19 cellular contexts compared by ENCODE assay signal in the genomic region with DNA sequence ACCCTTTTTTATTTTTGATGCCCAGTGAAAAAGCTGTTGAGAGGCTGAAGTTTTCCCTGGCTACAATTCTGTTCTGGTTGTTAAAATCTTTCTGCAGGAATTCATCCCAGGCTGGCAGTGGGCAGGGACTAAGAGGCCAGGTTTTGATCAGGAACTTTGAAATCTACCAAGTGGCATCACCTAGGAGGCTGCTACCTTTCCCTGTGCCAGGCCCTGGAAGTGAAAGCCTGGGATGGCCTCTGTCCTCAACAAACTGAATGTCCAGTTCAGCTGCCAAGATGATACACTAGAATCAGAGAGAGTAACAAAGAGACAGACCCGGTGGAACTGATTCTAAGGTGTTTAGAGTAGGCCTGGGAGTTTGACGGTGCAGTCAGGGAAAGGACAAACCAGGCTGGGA. TPM values are rescaled to one million over a fixed set of nuclear protein-coding genes. Genes with fewer than 3 reads are reported as not detected.
A peak's percentile ranks its signal among the peaks of the same experiment; 100 is the strongest.
DNase-seq lines count a peak whose midpoint lies in the region; ATAC-seq, FAIRE-seq and TF ChIP-seq lines count a peak whose summit lies in the region.
"Had no signal": no experiment of that assay in that cellular context is flagged by ENCODE, and none has a peak within 500 bp of the region (broad histone marks: within the 10 kb centered on the region; RNA-seq: fewer than 3 reads in every experiment).

No MANE protein-coding gene starts in this region.

- no peaks in the 10 kb centered on the region for H4K20me1 ChIP-seq in osteoblast (ENCODE audit: insufficient read depth, low read length)

- H3K4me1 ChIP-seq in colonic mucosa (no peaks in the 10 kb centered on the region), kidney (ENCODE audit: control insufficient read depth in 1 of 2, insufficient read depth in 1 of 2, low read depth in 1 of 2, low read length in 2 of 2) (peaks cover 9% of the 10 kb centered on the region in 2 donors), osteoblast (ENCODE audit: insufficient read depth, low read length) (peaks cover 24% of the 10 kb centered on the region)
- H3K4me1 ChIP-seq: A549 had no signal

- H3K9me3 ChIP-seq in colonic mucosa (no peaks in the 10 kb centered on the region), kidney (ENCODE audit: control insufficient read depth in 1 of 2, low read length in 2 of 2) (no peaks in the 10 kb centered on the region), osteoblast (ENCODE audit: low read depth, low read length) (no peaks in the 10 kb centered on the region)
- H3K9me3 ChIP-seq: A549 had no signal

- H3K36me3 Mint-ChIP-seq in activated T-helper 17 cell treated with anti-CD3 and anti-CD28 coated beads, Interleukin-2, amount 50 U/mL, for 72 hours (ENCODE audit: low read depth): no peaks in the 10 kb centered on the region
- H3K36me3 Mint-ChIP-seq: CD14-positive monocyte; CD8-positive, alpha-beta T cell had no signal

- H3K4me3 ChIP-seq in colonic mucosa (no peak overlapping the region), kidney (ENCODE audit: low read length in 2 of 2) (peak overlapping the region; percentile 47 to 63), osteoblast (ENCODE audit: insufficient read depth, low read length) (no peak overlapping the region)
- H3K4me3 ChIP-seq: A549, GM12878, GM23338 had no signal

- no peak for FAIRE-seq in kidney (lab: Jason Lieb, UNC)
- FAIRE-seq: A549, GM12878, GM18507 had no signal

- H3K79me2 ChIP-seq in osteoblast (ENCODE audit: insufficient read depth, low read length): no peaks in the 10 kb centered on the region

- peak overlapping the region; percentile 64 for H3K27ac ChIP-seq in colonic mucosa
- H3K27ac ChIP-seq in kidney (ENCODE audit: low read depth in 2 of 2, low read length in 2 of 2): peak overlapping the region in 1 of 2 donors; percentile 59
- H3K27ac ChIP-seq in osteoblast (ENCODE audit: low read depth, low read length): no peak overlapping the region
- H3K27ac ChIP-seq: A549 had no signal

- TF ChIP-seq CTCF in colonic mucosa (IDR thresholded peaks at IDR 0.05) (no peak), kidney (IDR thresholded peaks at IDR 0.05; ENCODE audit: borderline replicate concordance, extremely low read depth, insufficient read depth) (no peak), osteoblast (IDR thresholded peaks at IDR 0.05; ENCODE audit: extremely low read depth, low read depth, low read length) (no peak)

- H3K36me3 ChIP-seq in colonic mucosa (no peaks in the 10 kb centered on the region), kidney (ENCODE audit: control insufficient read depth in 1 of 2, insufficient read depth in 2 of 2, low read length in 2 of 2) (no peaks in the 10 kb centered on the region), osteoblast (ENCODE audit: insufficient read depth, low read length) (no peaks in the 10 kb centered on the region)

- H3K9ac ChIP-seq in colonic mucosa (ENCODE audit: low read depth in 2 of 2, low read length in 2 of 2) (no peak overlapping the region), kidney (ENCODE audit: low read length in 2 of 2) (peak overlapping the region in 1 of 2 donors; percentile 20)

- peaks cover 13% of the 10 kb centered on the region for H3K27me3 Mint-ChIP-seq in activated T-helper 17 cell treated with anti-CD3 and anti-CD28 coated beads, Interleukin-2, amount 50 U/mL, for 72 hours

- H3K9me3 Mint-ChIP-seq in activated T-helper 17 cell treated with anti-CD3 and anti-CD28 coated beads, Interleukin-2, amount 50 U/mL, for 72 hours: no peaks in the 10 kb centered on the region
- H3K9me3 Mint-ChIP-seq: CD8-positive, alpha-beta T cell; GM23338 had no signal

- H3K27me3 ChIP-seq in colonic mucosa (no peaks in the 10 kb centered on the region), osteoblast (ENCODE audit: insufficient read depth, low read length) (no peaks in the 10 kb centered on the region)

- H3K27ac Mint-ChIP-seq in activated T-helper 17 cell treated with anti-CD3 and anti-CD28 coated beads, Interleukin-2, amount 50 U/mL, for 72 hours: no peak overlapping the region
- H3K27ac Mint-ChIP-seq: CD8-positive, alpha-beta T cell; GM23338 had no signal

- no peaks in the 10 kb centered on the region for H3K4me1 Mint-ChIP-seq in activated T-helper 17 cell treated with anti-CD3 and anti-CD28 coated beads, Interleukin-2, amount 50 U/mL, for 72 hours
- H3K4me1 Mint-ChIP-seq: CD14-positive monocyte, GM23338 had no signal

- H3K4me3 Mint-ChIP-seq in activated T-helper 17 cell treated with anti-CD3 and anti-CD28 coated beads, Interleukin-2, amount 50 U/mL, for 72 hours: no peak overlapping the region
- H3K4me3 Mint-ChIP-seq: CD14-positive monocyte; CD8-positive, alpha-beta T cell; GM23338 had no signal

- DNase-seq in colonic mucosa (no peak), kidney (no peak), osteoblast (ENCODE audit: insufficient read length, low spot score, missing footprints) (peak; percentile 10), DMS 273 treated with DMSO at 0.1 percent for 48 hours (lab: John Stamatoyannopoulos, UW) (no peak)
- DNase-seq: CD8-positive, alpha-beta T cell; COR-L47; DMS79; H7; IMR-90 had no signal

- H3K4me2 ChIP-seq in osteoblast (ENCODE audit: insufficient read depth, low read length): no peak overlapping the region
- H3K4me2 ChIP-seq: A549, GM23338 had no signal

- H2AFZ ChIP-seq in osteoblast (ENCODE audit: low read length): no peak overlapping the region
- H2AFZ ChIP-seq: GM23338 had no signal

- ATAC-seq in GM21619 (IDR thresholded peaks at IDR 0.05; ENCODE audit: unreplicated experiment) (no peak), GM21825 (IDR thresholded peaks at IDR 0.05; ENCODE audit: unreplicated experiment) (no peak)
- ATAC-seq in activated T-helper 17 cell treated with anti-CD3 and anti-CD28 coated beads, Interleukin-2, amount 50 U/mL, for 72 hours (replicated peaks): no peak
- ATAC-seq: A549; CD8-positive, alpha-beta T cell; GM12878; GM23338 had no signal

- intact Hi-C loops in colonic mucosa (cut with DNase I): no loop called here
- intact Hi-C loops in kidney (cut with DNase I): no loop called here

RNA-seq across cellular contexts. Expression of a gene that starts 0.6 kb away (rescaled TPM):
- total RNA-seq in colonic mucosa (10 to 100 TPM in 1 of 2 donors, 1 to 10 TPM in 1; 8.7 to 10.4 TPM), kidney (2.3 TPM), osteoblast (not detected in 2 replicates)
- 6.0 TPM for polyA plus RNA-seq in kidney (ENCODE audit: insufficient read depth, low read depth, low replicate concordance)
- total RNA-seq in activated T-helper 17 cell treated with anti-CD3 and anti-CD28 coated beads, Interleukin-2, amount 50 U/mL, for 72 hours: not detected
- total RNA-seq: CD8-positive, alpha-beta T cell; G401; GM12878; GM23338; H7; IMR-90 had no signal
- polyA plus RNA-seq: BJ, CD14-positive monocyte, GM23338, IMR-90 had no signal

Comparison
In these comparisons a context has a peak if more than half of its experiments do, and no peak if none do; other contexts are left out.
1. H3K4me3 ChIP-seq: peak in kidney (2 of 2); none in colonic mucosa (single experiment) and osteoblast (single experiment).